ENCODE assay signal across 8 cellular contexts in genomic region chrX:45758319-45758718, GRCh38.
A peak's percentile ranks its signal among the peaks of the same experiment; 100 is the strongest.
DNase-seq lines count a peak whose midpoint lies in the region; ATAC-seq and TF ChIP-seq lines count a peak whose summit lies in the region.

No MANE protein-coding gene starts in this region.

- H3K27ac Mint-ChIP-seq in activated CD4-positive, alpha-beta T cell treated with anti-CD3 and anti-CD28 coated beads for 36 hours: peak overlapping the region; percentile 90

- peaks cover 72% of the 10 kb centered on the region for H3K4me1 Mint-ChIP-seq in activated CD4-positive, alpha-beta T cell treated with anti-CD3 and anti-CD28 coated beads for 36 hours

- H3K4me3 Mint-ChIP-seq in activated CD4-positive, alpha-beta T cell treated with anti-CD3 and anti-CD28 coated beads for 36 hours: peak overlapping the region; percentile 57

- H3K36me3 Mint-ChIP-seq in activated CD4-positive, alpha-beta T cell treated with anti-CD3 and anti-CD28 coated beads for 36 hours (ENCODE audit: low read depth): peaks cover 58% of the 10 kb centered on the region

- no peaks in the 10 kb centered on the region for H3K27me3 Mint-ChIP-seq in activated CD4-positive, alpha-beta T cell treated with anti-CD3 and anti-CD28 coated beads for 36 hours

- no peaks in the 10 kb centered on the region for H3K36me3 ChIP-seq in suprapubic skin

- H3K27ac ChIP-seq in AG04450 (ENCODE audit: low read depth, low read length): peak overlapping the region; percentile 73
- H3K27ac ChIP-seq in HL-60 (replicated peaks): peak overlapping the region; percentile 91
- H3K27ac ChIP-seq in foreskin keratinocyte: peak overlapping the region; percentile 49
- H3K27ac ChIP-seq in suprapubic skin: peak overlapping the region; percentile 18

- TF ChIP-seq POLR2A in suprapubic skin (IDR thresholded peaks at IDR 0.05): no peak

- TF ChIP-seq EP300 in suprapubic skin (IDR thresholded peaks at IDR 0.05): no peak

- H3K27me3 ChIP-seq in AG04450 (ENCODE audit: control insufficient read depth, insufficient read depth, low read length) (no peaks in the 10 kb centered on the region), HL-60 (ENCODE audit: insufficient read depth, poor library complexity, severe bottlenecking) (no peaks in the 10 kb centered on the region), foreskin keratinocyte (no peaks in the 10 kb centered on the region), suprapubic skin (no peaks in the 10 kb centered on the region)

- WGBS in suprapubic skin: 72% methylated on average over 7 of the region's 7 CpGs

- POLR2A ChIA-PET in AG04450 (lab: Yijun Ruan, JAX): interaction anchor here (0.7 to 2.0 kb wide), 5 partner anchors 9 to 243 kb away, joined by 3 to 8 read pairs (median 6); no protein-coding TSS in a partner anchor
- POLR2A ChIA-PET in activated CD4-positive, alpha-beta T cell treated with anti-CD3 and anti-CD28 coated beads for 36 hours (lab: Charles Lee): interaction anchor here (1.0 to 1.8 kb wide), 7 partner anchors 11 to 137 kb away, joined by 3 to 16 read pairs (median 5); no protein-coding TSS in a partner anchor

- peaks cover 75% of the 10 kb centered on the region for H3K4me1 ChIP-seq in foreskin keratinocyte
- peaks cover 4% of the 10 kb centered on the region for H3K4me1 ChIP-seq in suprapubic skin

- peak; percentile 42 for ATAC-seq in GM19023 (IDR thresholded peaks at IDR 0.05; ENCODE audit: unreplicated experiment)
- peak; percentile 27 for ATAC-seq in activated CD4-positive, alpha-beta T cell treated with anti-CD3 and anti-CD28 coated beads for 36 hours
- ATAC-seq in foreskin keratinocyte: peak; percentile 27
- no peak for ATAC-seq in HG03571 (IDR thresholded peaks at IDR 0.05; ENCODE audit: unreplicated experiment)

- intact Hi-C loops in activated CD4-positive, alpha-beta T cell treated with anti-CD3 and anti-CD28 coated beads for 36 hours (cut with DNase I, micrococcal nuclease): loop anchor here (1.0 to 5.0 kb wide), 7 partner anchors 9 to 241 kb away; no protein-coding TSS in a partner anchor

- no peak for TF ChIP-seq CTCF in AG04450 (IDR thresholded peaks at IDR 0.05; ENCODE audit: low read depth, low read length)
- no peak for TF ChIP-seq CTCF in HL-60 (IDR thresholded peaks at IDR 0.05; ENCODE audit: insufficient read depth, low read length)
- no peak for TF ChIP-seq CTCF in foreskin keratinocyte (conservative IDR thresholded peaks at IDR 0.05)
- no peak for TF ChIP-seq CTCF in suprapubic skin (IDR thresholded peaks at IDR 0.05)

- no peaks in the 10 kb centered on the region for H3K9me3 Mint-ChIP-seq in activated CD4-positive, alpha-beta T cell treated with anti-CD3 and anti-CD28 coated beads for 36 hours (ENCODE audit: low read depth)

- DNase-seq in AG04450 (ENCODE audit: low read depth, low spot score) (peak; percentile 64), HL-60 (ENCODE audit: low read depth in 1 of 2, low spot score in 1 of 2) (peak in 1 of 2 experiments; percentile 85), foreskin keratinocyte (peak in 1 of 2 donors; percentile 76), suprapubic skin (ENCODE audit: low spot score in 2 of 2) (no peak), DMS79 (lab: John Stamatoyannopoulos, UW) (no peak)
- peak; percentile 66 for DNase-seq in activated CD4-positive, alpha-beta T cell treated with anti-CD3 and anti-CD28 coated beads for 36 hours

- H3K4me3 ChIP-seq in AG04450 (ENCODE audit: low read depth, low read length) (no peak overlapping the region), HL-60 (replicated peaks; ENCODE audit: insufficient read depth, low read length) (no peak overlapping the region), suprapubic skin (no peak overlapping the region)

- CTCF ChIA-PET in AG04450 (lab: Charles Lee): no interaction called here
- CTCF ChIA-PET in activated CD4-positive, alpha-beta T cell treated with anti-CD3 and anti-CD28 coated beads for 36 hours (lab: Charles Lee): interaction anchor here (0.6 to 1.7 kb wide), 3 partner anchors 35 to 60 kb away, joined by 3 to 5 read pairs (median 3); no protein-coding TSS in a partner anchor

- H3K9me3 ChIP-seq in AG04450 (ENCODE audit: control insufficient read depth, insufficient read depth, low read length) (no peaks in the 10 kb centered on the region), suprapubic skin (no peaks in the 10 kb centered on the region)

Comparison
In these comparisons a context has a peak if more than half of its experiments do, and no peak if none do; other contexts are left out.
1. DNase-seq: peak in AG04450 (single experiment) and activated CD4-positive, alpha-beta T cell treated with anti-CD3 and anti-CD28 coated beads for 36 hours (single experiment); none in suprapubic skin (0 of 2) and DMS79 (single experiment).
2. H3K27ac ChIP-seq: peak in every context shown above with its lines; median percentile 91 in HL-60; 73 in AG04450; 49 in foreskin keratinocyte; 18 in suprapubic skin.